ENCODE assay signal across 20 cellular contexts in genomic region chr13:32079586-32079985, GRCh38.
"Had no signal": no experiment of that assay in that cellular context is flagged by ENCODE, and none has a peak within 500 bp of the region (broad histone marks: within the 10 kb centered on the region; RNA-seq: fewer than 3 reads in every experiment).

No MANE protein-coding gene starts in this region.

- H3K79me2 ChIP-seq: hepatocyte had no signal

- H3K27ac ChIP-seq: gastroesophageal sphincter, hepatocyte, lower lobe of right lung, prostate gland, sigmoid colon, upper lobe of right lung had no signal

- H3K4me3 ChIP-seq: adrenal gland, coronary artery, gastroesophageal sphincter, hepatocyte, lower lobe of right lung, prostate gland, sigmoid colon, upper lobe of right lung had no signal

- H2AFZ ChIP-seq: hepatocyte had no signal

- H3K9me3 Mint-ChIP-seq: activated CD4-positive, alpha-beta memory T cell treated with anti-CD3 and anti-CD28 coated beads, Interleukin-2, amount 10 ng/mL, durations not matched to agents 7 days and 5 days; stimulated activated naive CD8-positive, alpha-beta T cell treated with anti-CD3 and anti-CD28 coated beads, Interleukin-15, Interleukin-2, amounts not matched to agents 100 ng/mL and 50 ng/mL, for 24 hours had no signal

- H3K27ac Mint-ChIP-seq: activated CD4-positive, alpha-beta memory T cell treated with anti-CD3 and anti-CD28 coated beads, Interleukin-2, amount 10 ng/mL, durations not matched to agents 7 days and 5 days; activated CD4-positive, alpha-beta T cell treated with anti-CD3 and anti-CD28 coated beads for 36 hours; stimulated activated naive CD8-positive, alpha-beta T cell treated with anti-CD3 and anti-CD28 coated beads, Interleukin-15, Interleukin-2, amounts not matched to agents 100 ng/mL and 50 ng/mL, for 24 hours had no signal

- H3K27me3 Mint-ChIP-seq: activated CD4-positive, alpha-beta memory T cell treated with anti-CD3 and anti-CD28 coated beads, Interleukin-2, amount 10 ng/mL, durations not matched to agents 7 days and 5 days; activated CD4-positive, alpha-beta T cell treated with anti-CD3 and anti-CD28 coated beads for 36 hours; stimulated activated naive CD8-positive, alpha-beta T cell treated with anti-CD3 and anti-CD28 coated beads, Interleukin-15, Interleukin-2, amounts not matched to agents 100 ng/mL and 50 ng/mL, for 24 hours had no signal

- H3K4me2 ChIP-seq: hepatocyte had no signal

- H3K4me1 ChIP-seq: adrenal gland, gastroesophageal sphincter, lower lobe of right lung, prostate gland, upper lobe of right lung had no signal

- ATAC-seq: activated CD4-positive, alpha-beta T cell treated with anti-CD3 and anti-CD28 coated beads for 36 hours; gastroesophageal sphincter; naive thymus-derived CD4-positive, alpha-beta T cell had no signal

- H3K4me3 Mint-ChIP-seq: activated CD4-positive, alpha-beta memory T cell treated with anti-CD3 and anti-CD28 coated beads, Interleukin-2, amount 10 ng/mL, durations not matched to agents 7 days and 5 days; activated CD4-positive, alpha-beta T cell treated with anti-CD3 and anti-CD28 coated beads for 36 hours; naive thymus-derived CD4-positive, alpha-beta T cell; stimulated activated naive CD8-positive, alpha-beta T cell treated with anti-CD3 and anti-CD28 coated beads, Interleukin-15, Interleukin-2, amounts not matched to agents 100 ng/mL and 50 ng/mL, for 24 hours had no signal

- H3K9me3 ChIP-seq: adrenal gland, gastroesophageal sphincter, lower lobe of right lung, prostate gland, sigmoid colon, upper lobe of right lung had no signal

- DNase-seq: activated CD4-positive, alpha-beta memory T cell treated with anti-CD3 and anti-CD28 coated beads, Interleukin-2, amount 10 ng/mL, durations not matched to agents 7 days and 5 days; activated CD4-positive, alpha-beta T cell treated with anti-CD3 and anti-CD28 coated beads for 36 hours; activated naive CD4-positive, alpha-beta T cell; activated T-cell treated with anti-CD3 and anti-CD28 coated beads, Interleukin-2, amount 50 U/mL, for 48 hours; adrenal gland; central memory CD4-positive, alpha-beta T cell; effector CD4-positive, alpha-beta T cell; lower lobe of right lung; naive thymus-derived CD4-positive, alpha-beta T cell; nucleus accumbens; sigmoid colon; stimulated activated CD4-positive, alpha-beta T cell treated with anti-CD3 and anti-CD28 coated beads, Interleukin-2, amount 100 ng/mL, for 48 hours; stimulated activated CD8-positive, alpha-beta memory T cell treated with anti-CD3 and anti-CD28 coated beads, Interleukin-4, amount 100 ng/mL, for 48 hours; T-helper 2 cell; upper lobe of right lung had no signal

- H3K36me3 ChIP-seq: adrenal gland, gastroesophageal sphincter, prostate gland, upper lobe of right lung had no signal

- H3K27me3 ChIP-seq: adrenal gland, gastroesophageal sphincter, hepatocyte, sigmoid colon, upper lobe of right lung had no signal

- H3K4me1 Mint-ChIP-seq: activated CD4-positive, alpha-beta memory T cell treated with anti-CD3 and anti-CD28 coated beads, Interleukin-2, amount 10 ng/mL, durations not matched to agents 7 days and 5 days had no signal
